ENCODE assay signal across 9 cellular contexts in genomic region chr5:54870251-54870650, GRCh38.
"Had no signal": no experiment of that assay in that cellular context is flagged by ENCODE, and none has a peak within 500 bp of the region (broad histone marks: within the 10 kb centered on the region; RNA-seq: fewer than 3 reads in every experiment).

No MANE protein-coding gene starts in this region.

- H3K4me1 ChIP-seq: HAP-1 had no signal

- H3K36me3 ChIP-seq: HAP-1 had no signal

- H3K9ac ChIP-seq: GM23248 had no signal

- H3K4me3 ChIP-seq: GM23248, HAP-1, K562 had no signal

- H3K9me3 ChIP-seq: HAP-1 had no signal

- ATAC-seq: HCT116, HepG2, K562 had no signal

- H2AFZ ChIP-seq: GM23248 had no signal

- DNase-seq: GOT3, H7, HFFc6 had no signal

- H3K27ac ChIP-seq: GM23248, HL-60 had no signal
